Comparison of ENCODE assay signal across 1 cellular context in genomic region chr7:5375925-5376324, GRCh38.
A peak's percentile ranks its signal among the peaks of the same experiment; 100 is the strongest.
TF ChIP-seq lines count a peak whose summit lies in the region.

No MANE protein-coding gene starts in this region.

TF ChIP-seq in HepG2, 621 proteins besides CTCF, POLR2A, EP300 and RAD21:
- TF ChIP-seq AGO2 (optimal IDR thresholded peaks at IDR 0.05; ENCODE audit: low read depth, low read length) = peak; percentile 90
- TF ChIP-seq ZNF550 (CRISPR knock-in tag; IDR thresholded peaks at IDR 0.05; ENCODE audit: borderline replicate concordance) = no peak
- TF ChIP-seq RBM22 (optimal IDR thresholded peaks at IDR 0.05; ENCODE audit: low read length) = peak; percentile 7
- TF ChIP-seq RBFOX2 (IDR thresholded peaks at IDR 0.05; ENCODE audit: low read depth, low read length) = peak; percentile 48; the same call in 1 of the 2 replicates
